1 cellular context compared by ENCODE assay signal in genomic region chr7:76317782-76318487, GRCh38.
TF ChIP-seq lines count a peak whose summit lies in the region.

No MANE protein-coding gene starts in this region.

TF ChIP-seq in HEK293, 187 proteins besides CTCF, POLR2A, EP300 and RAD21 (continued from another document and continues in another):
- TF ChIP-seq REST (tag by site-specific recombination; IDR thresholded peaks at IDR 0.05) = no peak
- no peak for TF ChIP-seq TCF7L2 (IDR thresholded peaks at IDR 0.05; ENCODE audit: borderline replicate concordance, low read depth, low read length)
- TF ChIP-seq ZNF514 (tag by site-specific recombination; IDR thresholded peaks at IDR 0.05) = no peak
- TF ChIP-seq ZNF654 (tag by site-specific recombination; IDR thresholded peaks at IDR 0.05; ENCODE audit: low read depth) = no peak
- no peak for TF ChIP-seq YY2 (tag by site-specific recombination; IDR thresholded peaks at IDR 0.05)
- no peak for TF ChIP-seq ZNF214 (tag by site-specific recombination; IDR thresholded peaks at IDR 0.05; ENCODE audit: borderline replicate concordance)
- TF ChIP-seq SCRT1 (tag by site-specific recombination; IDR thresholded peaks at IDR 0.05; ENCODE audit: borderline replicate concordance) = no peak
- no peak for TF ChIP-seq ZFP41 (tag by site-specific recombination; IDR thresholded peaks at IDR 0.05; ENCODE audit: borderline replicate concordance)
- TF ChIP-seq HOXC10 (CRISPR knock-in tag; IDR thresholded peaks at IDR 0.05) = no peak
- TF ChIP-seq, protein P1, sequence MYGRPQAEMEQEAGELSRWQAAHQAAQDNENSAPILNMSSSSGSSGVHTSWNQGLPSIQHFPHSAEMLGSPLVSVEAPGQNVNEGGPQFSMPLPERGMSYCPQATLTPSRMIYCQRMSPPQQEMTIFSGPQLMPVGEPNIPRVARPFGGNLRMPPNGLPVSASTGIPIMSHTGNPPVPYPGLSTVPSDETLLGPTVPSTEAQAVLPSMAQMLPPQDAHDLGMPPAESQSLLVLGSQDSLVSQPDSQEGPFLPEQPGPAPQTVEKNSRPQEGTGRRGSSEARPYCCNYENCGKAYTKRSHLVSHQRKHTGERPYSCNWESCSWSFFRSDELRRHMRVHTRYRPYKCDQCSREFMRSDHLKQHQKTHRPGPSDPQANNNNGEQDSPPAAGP (tag by site-specific recombination; IDR thresholded peaks at IDR 0.05) = 0 out of 2 replicates have a peak, but pooled peaks have one; percentile 29
- no peak for TF ChIP-seq ZNF148 (tag by site-specific recombination; IDR thresholded peaks at IDR 0.05; ENCODE audit: borderline replicate concordance)
- TF ChIP-seq KLF8 (tag by site-specific recombination; IDR thresholded peaks at IDR 0.05) = no peak; the same call in 1 of the 2 replicates
- no peak for TF ChIP-seq ZNF155 (tag by site-specific recombination; IDR thresholded peaks at IDR 0.05)
- TF ChIP-seq ZNF132 (tag by site-specific recombination; IDR thresholded peaks at IDR 0.05; ENCODE audit: borderline replicate concordance) = no peak
- TF ChIP-seq ZBTB26 (tag by site-specific recombination; optimal IDR thresholded peaks at IDR 0.05) = peak; percentile 60
- no peak for TF ChIP-seq ZNF473 (tag by site-specific recombination; IDR thresholded peaks at IDR 0.05)
- TF ChIP-seq ZNF561 (tag by site-specific recombination; IDR thresholded peaks at IDR 0.05; ENCODE audit: borderline replicate concordance) = peak; percentile 40; the same call in 1 of the 2 replicates
- TF ChIP-seq ZNF335 (tag by site-specific recombination; conservative IDR thresholded peaks at IDR 0.05) = peak; percentile 76
- no peak for TF ChIP-seq ZNF670 (tag by site-specific recombination; IDR thresholded peaks at IDR 0.05; ENCODE audit: low read depth)
- no peak for TF ChIP-seq ZBTB49 (tag by site-specific recombination; IDR thresholded peaks at IDR 0.05; ENCODE audit: low read depth)
- TF ChIP-seq KLF10 (tag by site-specific recombination; IDR thresholded peaks at IDR 0.05) = no peak
- peak; percentile 77 for TF ChIP-seq ZNF366 (tag by site-specific recombination; conservative IDR thresholded peaks at IDR 0.05)
- TF ChIP-seq ZNF202 (tag by site-specific recombination; IDR thresholded peaks at IDR 0.05; ENCODE audit: borderline replicate concordance) = no peak
- no peak for TF ChIP-seq ZIC2 (tag by site-specific recombination; IDR thresholded peaks at IDR 0.05)
- no peak for TF ChIP-seq ZNF623 (tag by site-specific recombination; IDR thresholded peaks at IDR 0.05)
- no peak for TF ChIP-seq REPIN1 (tag by site-specific recombination; IDR thresholded peaks at IDR 0.05; ENCODE audit: low read depth)
- TF ChIP-seq ZNF175 (tag by site-specific recombination; IDR thresholded peaks at IDR 0.05) = no peak
- TF ChIP-seq, protein P2, sequence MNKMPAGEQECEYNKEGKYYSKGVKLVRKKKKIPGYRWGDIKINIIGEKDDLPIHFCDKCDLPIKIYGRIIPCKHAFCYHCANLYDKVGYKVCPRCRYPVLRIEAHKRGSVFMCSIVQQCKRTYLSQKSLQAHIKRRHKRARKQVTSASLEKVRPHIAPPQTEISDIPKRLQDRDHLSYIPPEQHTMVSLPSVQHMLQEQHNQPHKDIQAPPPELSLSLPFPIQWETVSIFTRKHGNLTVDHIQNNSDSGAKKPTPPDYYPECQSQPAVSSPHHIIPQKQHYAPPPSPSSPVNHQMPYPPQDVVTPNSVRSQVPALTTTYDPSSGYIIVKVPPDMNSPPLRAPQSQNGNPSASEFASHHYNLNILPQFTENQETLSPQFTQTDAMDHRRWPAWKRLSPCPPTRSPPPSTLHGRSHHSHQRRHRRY (tag by site-specific recombination; IDR thresholded peaks at IDR 0.05) = no peak
- no peak; the same call in 1 of the 2 replicates for TF ChIP-seq KLF1 (tag by site-specific recombination; IDR thresholded peaks at IDR 0.05)
- TF ChIP-seq, protein P3, sequence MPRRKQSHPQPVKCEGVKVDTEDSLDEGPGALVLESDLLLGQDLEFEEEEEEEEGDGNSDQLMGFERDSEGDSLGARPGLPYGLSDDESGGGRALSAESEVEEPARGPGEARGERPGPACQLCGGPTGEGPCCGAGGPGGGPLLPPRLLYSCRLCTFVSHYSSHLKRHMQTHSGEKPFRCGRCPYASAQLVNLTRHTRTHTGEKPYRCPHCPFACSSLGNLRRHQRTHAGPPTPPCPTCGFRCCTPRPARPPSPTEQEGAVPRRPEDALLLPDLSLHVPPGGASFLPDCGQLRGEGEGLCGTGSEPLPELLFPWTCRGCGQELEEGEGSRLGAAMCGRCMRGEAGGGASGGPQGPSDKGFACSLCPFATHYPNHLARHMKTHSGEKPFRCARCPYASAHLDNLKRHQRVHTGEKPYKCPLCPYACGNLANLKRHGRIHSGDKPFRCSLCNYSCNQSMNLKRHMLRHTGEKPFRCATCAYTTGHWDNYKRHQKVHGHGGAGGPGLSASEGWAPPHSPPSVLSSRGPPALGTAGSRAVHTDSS (tag by site-specific recombination; IDR thresholded peaks at IDR 0.05) = no peak
- TF ChIP-seq ZEB2 (tag by site-specific recombination; IDR thresholded peaks at IDR 0.05) = no peak
- TF ChIP-seq BCL11B (tag by site-specific recombination; IDR thresholded peaks at IDR 0.05; ENCODE audit: low read depth) = no peak
- no peak for TF ChIP-seq ZNF501 (tag by site-specific recombination; IDR thresholded peaks at IDR 0.05)
- no peak for TF ChIP-seq WT1 (tag by site-specific recombination; IDR thresholded peaks at IDR 0.05)
- TF ChIP-seq ZNF157 (tag by site-specific recombination; IDR thresholded peaks at IDR 0.05) = no peak
- TF ChIP-seq ZNF10 (tag by site-specific recombination; IDR thresholded peaks at IDR 0.05) = no peak
- no peak for TF ChIP-seq ZNF138 (tag by site-specific recombination; IDR thresholded peaks at IDR 0.05; ENCODE audit: borderline replicate concordance)
- no peak for TF ChIP-seq ZNF423 (tag by site-specific recombination; IDR thresholded peaks at IDR 0.05)
- TF ChIP-seq RBAK (tag by site-specific recombination; IDR thresholded peaks at IDR 0.05) = no peak
- no peak for TF ChIP-seq BCL11A (tag by site-specific recombination; IDR thresholded peaks at IDR 0.05; ENCODE audit: low read depth)
- TF ChIP-seq ZBTB21 (tag by site-specific recombination; IDR thresholded peaks at IDR 0.05) = peak; percentile 40; the same call in 1 of the 2 replicates
- no peak for TF ChIP-seq ZNF112 (tag by site-specific recombination; IDR thresholded peaks at IDR 0.05)
- peak; percentile 96 for TF ChIP-seq SP2 (tag by site-specific recombination; IDR thresholded peaks at IDR 0.05)
- no peak for TF ChIP-seq ZSCAN4 (tag by site-specific recombination; IDR thresholded peaks at IDR 0.05)
- no peak for TF ChIP-seq ZNF121 (tag by site-specific recombination; IDR thresholded peaks at IDR 0.05)
- no peak for TF ChIP-seq ZNF433 (tag by site-specific recombination; IDR thresholded peaks at IDR 0.05; ENCODE audit: low read depth)
- TF ChIP-seq EGR2 (tag by site-specific recombination; IDR thresholded peaks at IDR 0.05; ENCODE audit: low read depth) = peak; percentile 76; the same call in 1 of the 2 replicates
- TF ChIP-seq ZNF549 (tag by site-specific recombination; IDR thresholded peaks at IDR 0.05) = no peak
- TF ChIP-seq ZNF302 (tag by site-specific recombination; IDR thresholded peaks at IDR 0.05; ENCODE audit: low read depth) = no peak
- peak; percentile 44; the same call in 1 of the 2 replicates for TF ChIP-seq ZBTB17 (tag by site-specific recombination; IDR thresholded peaks at IDR 0.05)
- TF ChIP-seq ZBTB8A (tag by site-specific recombination; IDR thresholded peaks at IDR 0.05) = peak; percentile 90
- no peak for TF ChIP-seq ZNF292 (tag by site-specific recombination; IDR thresholded peaks at IDR 0.05; ENCODE audit: borderline replicate concordance, low read depth)
- no peak for TF ChIP-seq FEZF1 (tag by site-specific recombination; IDR thresholded peaks at IDR 0.05)
- TF ChIP-seq ZBTB48 (tag by site-specific recombination; IDR thresholded peaks at IDR 0.05) = no peak; the same call in 1 of the 2 replicates
- TF ChIP-seq ZNF223 (tag by site-specific recombination; IDR thresholded peaks at IDR 0.05) = no peak
- TF ChIP-seq ZSCAN23 (tag by site-specific recombination; IDR thresholded peaks at IDR 0.05) = no peak
- TF ChIP-seq ZNF350 (tag by site-specific recombination; IDR thresholded peaks at IDR 0.05) = no peak
- TF ChIP-seq MEIS1 (CRISPR knock-in tag; IDR thresholded peaks at IDR 0.05; ENCODE audit: borderline replicate concordance) = no peak
- peak; percentile 79 for TF ChIP-seq GLIS1 (tag by site-specific recombination; IDR thresholded peaks at IDR 0.05)
- TF ChIP-seq ZNF677 (tag by site-specific recombination; IDR thresholded peaks at IDR 0.05) = no peak
